Comparison of ENCODE assay signal across 22 cellular contexts in the genomic region with DNA sequence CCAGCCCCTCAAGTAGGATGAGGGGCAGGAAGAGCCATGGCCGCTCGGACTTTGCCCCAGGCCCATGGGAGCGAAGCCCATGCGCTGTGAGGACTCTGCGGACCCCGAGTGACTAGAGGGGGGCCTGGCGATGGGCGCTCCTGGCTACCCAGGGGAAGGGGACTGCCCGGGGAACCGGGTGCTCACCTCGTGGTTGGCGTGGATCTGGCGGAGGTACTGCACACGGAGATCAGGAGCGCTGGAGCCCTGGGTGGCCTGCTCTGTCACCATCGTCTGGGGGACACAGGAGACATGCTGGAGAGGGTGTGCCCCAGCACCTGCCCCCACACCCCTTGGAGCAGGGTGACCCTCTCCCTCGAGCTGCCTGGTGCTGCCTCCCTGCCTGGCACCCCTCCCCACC. TPM values are rescaled to one million over a fixed set of nuclear protein-coding genes. Genes with fewer than 3 reads are reported as not detected.
"Had no signal": no experiment of that assay in that cellular context is flagged by ENCODE, and none has a peak within 500 bp of the region (broad histone marks: within the 10 kb centered on the region; RNA-seq: fewer than 3 reads in every experiment).

No MANE protein-coding gene starts in this region.

- ATAC-seq: foreskin keratinocyte; left cardiac atrium; left ventricle myocardium superior; right cardiac atrium; stimulated activated naive CD8-positive, alpha-beta T cell treated with anti-CD3 and anti-CD28 coated beads, Interleukin-15, Interleukin-2, amounts not matched to agents 100 U/mL and 50 U/mL, for 24 hours had no signal

- H3K36me3 Mint-ChIP-seq: type B pancreatic cell had no signal

- H3K4me2 ChIP-seq: smooth muscle cell had no signal

- H3K27ac Mint-ChIP-seq: endodermal cell, immature natural killer cell, naive B cell, nephron, type B pancreatic cell had no signal

- H3K4me3 Mint-ChIP-seq: endodermal cell, immature natural killer cell, nephron, type B pancreatic cell had no signal

- H3K36me3 ChIP-seq: ovary had no signal

- DNase-seq: effector CD4-positive, alpha-beta T cell; endodermal cell; erythroblast; foreskin keratinocyte; immature natural killer cell; left cardiac atrium; left ventricle myocardium superior; mesenchymal stem cell; naive B cell; ovary; stimulated activated CD4-positive, alpha-beta T cell treated with anti-CD3 and anti-CD28 coated beads, Interleukin-2, amount 100 ng/mL, for 48 hours; stimulated activated naive CD8-positive, alpha-beta T cell treated with anti-CD3 and anti-CD28 coated beads, Interleukin-15, Interleukin-2, amounts not matched to agents 100 U/mL and 50 U/mL, for 24 hours; thyroid gland had no signal

- H3K27ac ChIP-seq: coronary artery, foreskin keratinocyte, ovary, suprapubic skin, thyroid gland had no signal

- H3K4me1 ChIP-seq: foreskin keratinocyte had no signal

- H3K9me3 Mint-ChIP-seq: endodermal cell, immature natural killer cell, naive B cell, nephron, type B pancreatic cell had no signal

- H3K4me3 ChIP-seq: coronary artery, lung, ovary, smooth muscle cell, suprapubic skin, thyroid gland had no signal

- H3K4me1 Mint-ChIP-seq: endodermal cell, immature natural killer cell had no signal

- FAIRE-seq: endothelial cell of umbilical vein, keratinocyte had no signal

- H3K9me3 ChIP-seq: ovary, suprapubic skin, thyroid gland had no signal

- H3K27me3 ChIP-seq: ovary, thyroid gland had no signal

RNA-seq across cellular contexts. Expression of gene FSCN2, which starts 12.9 kb away (rescaled TPM):
- total RNA-seq: foreskin keratinocyte had no signal
- polyA plus RNA-seq: foreskin keratinocyte, keratinocyte had no signal
